ENCODE assay signal across 1 cellular context in the genomic region with DNA sequence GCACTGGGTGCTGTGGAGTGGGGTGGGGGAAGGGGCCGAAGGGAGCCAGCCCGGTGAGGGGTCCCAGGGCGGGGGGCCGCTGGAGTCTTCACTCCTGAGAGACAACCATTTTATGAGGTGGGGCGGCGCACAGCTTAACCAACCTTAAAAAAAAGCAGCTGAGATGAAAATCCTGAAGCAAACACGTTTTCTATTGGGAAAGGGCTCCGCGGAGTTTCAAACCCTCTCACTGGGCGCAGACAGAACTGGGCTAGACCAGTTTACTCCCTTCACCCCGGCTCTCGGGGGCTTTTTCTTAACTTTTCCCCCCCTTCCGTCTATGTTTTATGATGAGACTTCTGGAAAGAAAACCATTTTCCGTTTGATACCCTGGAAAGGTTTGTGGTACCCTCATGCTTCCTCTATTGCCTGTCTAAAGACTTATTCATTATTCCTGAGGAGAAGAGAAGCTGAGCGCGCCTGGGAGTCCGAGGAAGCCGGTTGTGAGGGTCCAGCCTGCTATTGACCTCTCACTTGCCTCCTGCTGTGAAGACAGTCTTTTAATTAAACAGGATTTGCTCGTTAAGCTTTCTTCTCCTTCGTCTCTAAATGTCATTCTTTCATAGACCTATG.
TF ChIP-seq lines count a peak whose summit lies in the region.

No MANE protein-coding gene starts in this region.

TF ChIP-seq in K562, 482 proteins besides CTCF, POLR2A, EP300 and RAD21 (continued from another document):
- TF ChIP-seq MGA (IDR thresholded peaks at IDR 0.05) (peak; percentile 38; the same call in 1 of the 2 replicates), CREB1 (IDR thresholded peaks at IDR 0.05) (no peak), CREB1 (CRISPR knock-in tag; IDR thresholded peaks at IDR 0.05) (no peak), ZNF699 (CRISPR knock-in tag; IDR thresholded peaks at IDR 0.05; ENCODE audit: insufficient replicate concordance) (no peak), MNT (conservative IDR thresholded peaks at IDR 0.05) (0 out of 4 replicates have a peak, but pooled peaks of 1 of the 2 experiments have one; percentile 11)
- TF ChIP-seq, protein P1, sequence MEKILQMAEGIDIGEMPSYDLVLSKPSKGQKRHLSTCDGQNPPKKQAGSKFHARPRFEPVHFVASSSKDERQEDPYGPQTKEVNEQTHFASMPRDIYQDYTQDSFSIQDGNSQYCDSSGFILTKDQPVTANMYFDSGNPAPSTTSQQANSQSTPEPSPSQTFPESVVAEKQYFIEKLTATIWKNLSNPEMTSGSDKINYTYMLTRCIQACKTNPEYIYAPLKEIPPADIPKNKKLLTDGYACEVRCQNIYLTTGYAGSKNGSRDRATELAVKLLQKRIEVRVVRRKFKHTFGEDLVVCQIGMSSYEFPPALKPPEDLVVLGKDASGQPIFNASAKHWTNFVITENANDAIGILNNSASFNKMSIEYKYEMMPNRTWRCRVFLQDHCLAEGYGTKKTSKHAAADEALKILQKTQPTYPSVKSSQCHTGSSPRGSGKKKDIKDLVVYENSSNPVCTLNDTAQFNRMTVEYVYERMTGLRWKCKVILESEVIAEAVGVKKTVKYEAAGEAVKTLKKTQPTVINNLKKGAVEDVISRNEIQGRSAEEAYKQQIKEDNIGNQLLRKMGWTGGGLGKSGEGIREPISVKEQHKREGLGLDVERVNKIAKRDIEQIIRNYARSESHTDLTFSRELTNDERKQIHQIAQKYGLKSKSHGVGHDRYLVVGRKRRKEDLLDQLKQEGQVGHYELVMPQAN (IDR thresholded peaks at IDR 0.05; ENCODE audit: borderline replicate concordance) = peak; percentile 32; the same call in 1 of the 2 replicates
- TF ChIP-seq, protein P2, sequence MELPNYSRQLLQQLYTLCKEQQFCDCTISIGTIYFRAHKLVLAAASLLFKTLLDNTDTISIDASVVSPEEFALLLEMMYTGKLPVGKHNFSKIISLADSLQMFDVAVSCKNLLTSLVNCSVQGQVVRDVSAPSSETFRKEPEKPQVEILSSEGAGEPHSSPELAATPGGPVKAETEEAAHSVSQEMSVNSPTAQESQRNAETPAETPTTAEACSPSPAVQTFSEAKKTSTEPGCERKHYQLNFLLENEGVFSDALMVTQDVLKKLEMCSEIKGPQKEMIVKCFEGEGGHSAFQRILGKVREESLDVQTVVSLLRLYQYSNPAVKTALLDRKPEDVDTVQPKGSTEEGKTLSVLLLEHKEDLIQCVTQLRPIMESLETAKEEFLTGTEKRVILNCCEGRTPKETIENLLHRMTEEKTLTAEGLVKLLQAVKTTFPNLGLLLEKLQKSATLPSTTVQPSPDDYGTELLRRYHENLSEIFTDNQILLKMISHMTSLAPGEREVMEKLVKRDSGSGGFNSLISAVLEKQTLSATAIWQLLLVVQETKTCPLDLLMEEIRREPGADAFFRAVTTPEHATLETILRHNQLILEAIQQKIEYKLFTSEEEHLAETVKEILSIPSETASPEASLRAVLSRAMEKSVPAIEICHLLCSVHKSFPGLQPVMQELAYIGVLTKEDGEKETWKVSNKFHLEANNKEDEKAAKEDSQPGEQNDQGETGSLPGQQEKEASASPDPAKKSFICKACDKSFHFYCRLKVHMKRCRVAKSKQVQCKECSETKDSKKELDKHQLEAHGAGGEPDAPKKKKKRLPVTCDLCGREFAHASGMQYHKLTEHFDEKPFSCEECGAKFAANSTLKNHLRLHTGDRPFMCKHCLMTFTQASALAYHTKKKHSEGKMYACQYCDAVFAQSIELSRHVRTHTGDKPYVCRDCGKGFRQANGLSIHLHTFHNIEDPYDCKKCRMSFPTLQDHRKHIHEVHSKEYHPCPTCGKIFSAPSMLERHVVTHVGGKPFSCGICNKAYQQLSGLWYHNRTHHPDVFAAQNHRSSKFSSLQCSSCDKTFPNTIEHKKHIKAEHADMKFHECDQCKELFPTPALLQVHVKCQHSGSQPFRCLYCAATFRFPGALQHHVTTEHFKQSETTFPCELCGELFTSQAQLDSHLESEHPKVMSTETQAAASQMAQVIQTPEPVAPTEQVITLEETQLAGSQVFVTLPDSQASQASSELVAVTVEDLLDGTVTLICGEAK (IDR thresholded peaks at IDR 0.05) = peak; percentile 26; the same call in 1 of the 2 replicates
- TF ChIP-seq, protein P2 (CRISPR knock-in tag; IDR thresholded peaks at IDR 0.05) = no peak
